In genomic region chrX:138775501-138775900, GRCh38 we compare ENCODE assay signal across 9 cellular contexts.
DNase-seq lines count a peak whose midpoint lies in the region; ATAC-seq and TF ChIP-seq lines count a peak whose summit lies in the region.
"Had no signal": no experiment of that assay in that cellular context is flagged by ENCODE, and none has a peak within 500 bp of the region (broad histone marks: within the 10 kb centered on the region; RNA-seq: fewer than 3 reads in every experiment).

No MANE protein-coding gene starts in this region.

- no peak overlapping the region for H3K4me3 Mint-ChIP-seq in CD4-positive, alpha-beta T cell
- H3K4me3 Mint-ChIP-seq in activated CD4-positive, alpha-beta T cell treated with anti-CD3 and anti-CD28 coated beads for 36 hours, result no peak overlapping the region

- peaks cover 4% of the 10 kb centered on the region for H3K27me3 Mint-ChIP-seq in CD4-positive, alpha-beta T cell
- no peaks in the 10 kb centered on the region for H3K27me3 Mint-ChIP-seq in activated CD4-positive, alpha-beta T cell treated with anti-CD3 and anti-CD28 coated beads for 36 hours

- H3K9me3 Mint-ChIP-seq in CD4-positive, alpha-beta T cell, result no peaks in the 10 kb centered on the region
- H3K9me3 Mint-ChIP-seq in activated CD4-positive, alpha-beta T cell treated with anti-CD3 and anti-CD28 coated beads for 36 hours (ENCODE audit: low read depth), result no peaks in the 10 kb centered on the region

- H3K4me1 Mint-ChIP-seq in CD4-positive, alpha-beta T cell (ENCODE audit: low read depth), result no peaks in the 10 kb centered on the region
- no peaks in the 10 kb centered on the region for H3K4me1 Mint-ChIP-seq in activated CD4-positive, alpha-beta T cell treated with anti-CD3 and anti-CD28 coated beads for 36 hours

- POLR2A ChIA-PET in Panc1 (lab: Charles Lee), result no interaction called here
- POLR2A ChIA-PET in CD4-positive, alpha-beta T cell (lab: Charles Lee), result no interaction called here
- POLR2A ChIA-PET in activated CD4-positive, alpha-beta T cell treated with anti-CD3 and anti-CD28 coated beads for 36 hours (lab: Charles Lee), result no interaction called here

- DNase-seq in AG08396 (ENCODE audit: low spot score) (peak; percentile 6), Panc1 (ENCODE audit: low read depth, low spot score) (no peak), foreskin fibroblast (peak in 1 of 2 donors; percentile 24), ascending aorta (ENCODE audit: low spot score in 2 of 2) (no peak)
- DNase-seq in CD4-positive, alpha-beta T cell, result no peak
- DNase-seq in activated CD4-positive, alpha-beta T cell treated with anti-CD3 and anti-CD28 coated beads for 36 hours, result no peak

- intact Hi-C loops in Panc1 (cut with micrococcal nuclease; ENCODE audit: unreplicated experiment) (loop anchor here (5.0 to 10.0 kb wide), 3 partner anchors 782 to 1197 kb away; no protein-coding TSS in a partner anchor), ascending aorta (cut with DNase I) (no loop called here)
- intact Hi-C loops in CD4-positive, alpha-beta T cell (cut with DNase I, micrococcal nuclease), result loop anchor here in 1 of 2 experiments (10.0 kb wide), 1 partner anchor 1199 kb away; no protein-coding TSS in a partner anchor
- intact Hi-C loops in activated CD4-positive, alpha-beta T cell treated with anti-CD3 and anti-CD28 coated beads for 36 hours (cut with DNase I, micrococcal nuclease), result loop anchor here (2.0 to 10.0 kb wide), 3 partner anchors 779 to 1197 kb away; no protein-coding TSS in a partner anchor

- peak; percentile 59; the same call in 1 of the 2 replicates for TF ChIP-seq CTCF in Panc1 (IDR thresholded peaks at IDR 0.05)
- peak; percentile 29 for TF ChIP-seq CTCF in foreskin fibroblast (IDR thresholded peaks at IDR 0.05; ENCODE audit: low read depth, low read length)
- no peak for TF ChIP-seq CTCF in CD4-positive, alpha-beta T cell (IDR thresholded peaks at IDR 0.05)
- peak in 1 of 3 experiments; percentile 38 for TF ChIP-seq CTCF in ascending aorta (IDR thresholded peaks at IDR 0.05)

- H3K9me3 ChIP-seq in Panc1 (ENCODE audit: control insufficient read depth, insufficient read depth, low read depth, low read length) (no peaks in the 10 kb centered on the region), ascending aorta (no peaks in the 10 kb centered on the region)
- H3K9me3 ChIP-seq in CD4-positive, alpha-beta T cell (ENCODE audit: control insufficient read depth, low read length), result no peaks in the 10 kb centered on the region

- H3K27me3 ChIP-seq in Panc1 (ENCODE audit: control insufficient read depth, insufficient read depth, low read length) (no peaks in the 10 kb centered on the region), ascending aorta (no peaks in the 10 kb centered on the region)
- no peaks in the 10 kb centered on the region for H3K27me3 ChIP-seq in CD4-positive, alpha-beta T cell (ENCODE audit: control insufficient read depth, insufficient read depth, low read length)

- ATAC-seq in GM18502 (IDR thresholded peaks at IDR 0.05; ENCODE audit: poor library complexity, unreplicated experiment) (peak; percentile 61), Panc1 (peak; percentile 72; the same call in 1 of the 2 replicates), HG03095 (IDR thresholded peaks at IDR 0.05; ENCODE audit: unreplicated experiment) (no peak)
- ATAC-seq in CD4-positive, alpha-beta T cell (ENCODE audit: poor library complexity), result no peak
- ATAC-seq in activated CD4-positive, alpha-beta T cell treated with anti-CD3 and anti-CD28 coated beads for 36 hours, result no peak
- ATAC-seq: HCT116 had no signal

- no peaks in the 10 kb centered on the region for H3K36me3 Mint-ChIP-seq in CD4-positive, alpha-beta T cell (ENCODE audit: low read depth)
- H3K36me3 Mint-ChIP-seq in activated CD4-positive, alpha-beta T cell treated with anti-CD3 and anti-CD28 coated beads for 36 hours (ENCODE audit: low read depth), result no peaks in the 10 kb centered on the region

- H3K4me1 ChIP-seq in Panc1 (ENCODE audit: control insufficient read depth, insufficient read depth, low read length) (no peaks in the 10 kb centered on the region), ascending aorta (no peaks in the 10 kb centered on the region)

- H3K27ac ChIP-seq in Panc1 (ENCODE audit: low read length) (no peak overlapping the region), ascending aorta (no peak overlapping the region)
- no peak overlapping the region for H3K27ac ChIP-seq in CD4-positive, alpha-beta T cell (ENCODE audit: low read depth, low read length)

- in situ Hi-C loops in Panc1 (cut with HindIII; ENCODE audit: low pct_unique_long_range_greater_than_20kb, low sequenced_read_pairs), result no loop called here

- H3K36me3 ChIP-seq in Panc1 (ENCODE audit: control insufficient read depth, insufficient read depth, low read length), result no peaks in the 10 kb centered on the region
- no peaks in the 10 kb centered on the region for H3K36me3 ChIP-seq in ascending aorta

- H3K27ac Mint-ChIP-seq in CD4-positive, alpha-beta T cell, result no peak overlapping the region
- no peak overlapping the region for H3K27ac Mint-ChIP-seq in activated CD4-positive, alpha-beta T cell treated with anti-CD3 and anti-CD28 coated beads for 36 hours

- BruUV-seq in Panc1 (replicated peaks; lab: Mats Ljungman, UMichigan), result no TSS peak

- CTCF ChIA-PET in Panc1 (lab: Charles Lee), result no interaction called here
- CTCF ChIA-PET in CD4-positive, alpha-beta T cell (lab: Charles Lee), result interaction anchor here (0.7 kb wide), 1 partner anchor 282 kb away, joined by 3 read pairs; no protein-coding TSS in a partner anchor
- CTCF ChIA-PET in activated CD4-positive, alpha-beta T cell treated with anti-CD3 and anti-CD28 coated beads for 36 hours (lab: Charles Lee), result no interaction called here

- no peak overlapping the region for H3K4me3 ChIP-seq in Panc1 (ENCODE audit: low read depth in 2 of 2, low read length in 2 of 2)
- H3K4me3 ChIP-seq in foreskin fibroblast (ENCODE audit: low read depth in 1 of 2, low read length in 2 of 2), result no peak overlapping the region
- no peak overlapping the region for H3K4me3 ChIP-seq in ascending aorta

Comparison
In these comparisons a context has a peak if more than half of its experiments do, and no peak if none do; other contexts are left out.
1. ATAC-seq: peak in GM18502 (single experiment) and Panc1 (single experiment); none in CD4-positive, alpha-beta T cell (single experiment), activated CD4-positive, alpha-beta T cell treated with anti-CD3 and anti-CD28 coated beads for 36 hours (single experiment) and HG03095 (single experiment).